Comparison of ENCODE assay signal across 1 cellular context in the genomic region with DNA sequence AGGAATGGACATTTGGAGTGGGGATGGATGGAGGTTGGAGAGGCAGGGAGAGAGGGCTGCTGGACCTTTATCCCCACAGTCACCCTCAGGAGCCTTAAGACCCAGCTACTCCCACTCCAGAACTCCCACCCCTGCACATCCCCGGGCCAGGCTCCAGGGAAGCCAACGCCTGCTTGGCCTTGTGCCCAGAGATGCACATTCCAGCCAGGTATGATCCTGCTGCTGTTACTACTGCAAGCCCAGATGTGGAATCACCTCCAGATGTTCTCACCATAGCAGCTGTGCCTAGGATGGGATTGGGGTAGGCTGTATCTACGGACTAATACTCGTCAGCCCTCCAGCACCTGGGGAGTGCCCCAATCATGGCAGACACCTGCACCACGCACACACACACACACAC.
A peak's percentile ranks its signal among the peaks of the same experiment; 100 is the strongest.
TF ChIP-seq lines count a peak whose summit lies in the region.

No MANE protein-coding gene starts in this region.

TF ChIP-seq in HEK293, 187 proteins besides CTCF, POLR2A, EP300 and RAD21 (continued from another document):
- TF ChIP-seq, protein P1, sequence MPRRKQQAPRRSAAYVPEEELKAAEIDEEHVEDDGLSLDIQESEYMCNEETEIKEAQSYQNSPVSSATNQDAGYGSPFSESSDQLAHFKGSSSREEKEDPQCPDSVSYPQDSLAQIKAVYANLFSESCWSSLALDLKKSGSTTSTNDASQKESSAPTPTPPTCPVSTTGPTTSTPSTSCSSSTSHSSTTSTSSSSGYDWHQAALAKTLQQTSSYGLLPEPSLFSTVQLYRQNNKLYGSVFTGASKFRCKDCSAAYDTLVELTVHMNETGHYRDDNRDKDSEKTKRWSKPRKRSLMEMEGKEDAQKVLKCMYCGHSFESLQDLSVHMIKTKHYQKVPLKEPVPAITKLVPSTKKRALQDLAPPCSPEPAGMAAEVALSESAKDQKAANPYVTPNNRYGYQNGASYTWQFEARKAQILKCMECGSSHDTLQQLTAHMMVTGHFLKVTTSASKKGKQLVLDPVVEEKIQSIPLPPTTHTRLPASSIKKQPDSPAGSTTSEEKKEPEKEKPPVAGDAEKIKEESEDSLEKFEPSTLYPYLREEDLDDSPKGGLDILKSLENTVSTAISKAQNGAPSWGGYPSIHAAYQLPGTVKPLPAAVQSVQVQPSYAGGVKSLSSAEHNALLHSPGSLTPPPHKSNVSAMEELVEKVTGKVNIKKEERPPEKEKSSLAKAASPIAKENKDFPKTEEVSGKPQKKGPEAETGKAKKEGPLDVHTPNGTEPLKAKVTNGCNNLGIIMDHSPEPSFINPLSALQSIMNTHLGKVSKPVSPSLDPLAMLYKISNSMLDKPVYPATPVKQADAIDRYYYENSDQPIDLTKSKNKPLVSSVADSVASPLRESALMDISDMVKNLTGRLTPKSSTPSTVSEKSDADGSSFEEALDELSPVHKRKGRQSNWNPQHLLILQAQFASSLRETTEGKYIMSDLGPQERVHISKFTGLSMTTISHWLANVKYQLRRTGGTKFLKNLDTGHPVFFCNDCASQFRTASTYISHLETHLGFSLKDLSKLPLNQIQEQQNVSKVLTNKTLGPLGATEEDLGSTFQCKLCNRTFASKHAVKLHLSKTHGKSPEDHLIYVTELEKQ (tag by site-specific recombination; IDR thresholded peaks at IDR 0.05; ENCODE audit: borderline replicate concordance), result no peak
- TF ChIP-seq, protein P2, sequence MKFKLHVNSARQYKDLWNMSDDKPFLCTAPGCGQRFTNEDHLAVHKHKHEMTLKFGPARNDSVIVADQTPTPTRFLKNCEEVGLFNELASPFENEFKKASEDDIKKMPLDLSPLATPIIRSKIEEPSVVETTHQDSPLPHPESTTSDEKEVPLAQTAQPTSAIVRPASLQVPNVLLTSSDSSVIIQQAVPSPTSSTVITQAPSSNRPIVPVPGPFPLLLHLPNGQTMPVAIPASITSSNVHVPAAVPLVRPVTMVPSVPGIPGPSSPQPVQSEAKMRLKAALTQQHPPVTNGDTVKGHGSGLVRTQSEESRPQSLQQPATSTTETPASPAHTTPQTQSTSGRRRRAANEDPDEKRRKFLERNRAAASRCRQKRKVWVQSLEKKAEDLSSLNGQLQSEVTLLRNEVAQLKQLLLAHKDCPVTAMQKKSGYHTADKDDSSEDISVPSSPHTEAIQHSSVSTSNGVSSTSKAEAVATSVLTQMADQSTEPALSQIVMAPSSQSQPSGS (tag by site-specific recombination; IDR thresholded peaks at IDR 0.05; ENCODE audit: low read depth), result no peak
- peak; percentile 28; the same call in 1 of the 2 replicates for TF ChIP-seq EGR2 (tag by site-specific recombination; IDR thresholded peaks at IDR 0.05; ENCODE audit: low read depth)
- TF ChIP-seq, protein P3, sequence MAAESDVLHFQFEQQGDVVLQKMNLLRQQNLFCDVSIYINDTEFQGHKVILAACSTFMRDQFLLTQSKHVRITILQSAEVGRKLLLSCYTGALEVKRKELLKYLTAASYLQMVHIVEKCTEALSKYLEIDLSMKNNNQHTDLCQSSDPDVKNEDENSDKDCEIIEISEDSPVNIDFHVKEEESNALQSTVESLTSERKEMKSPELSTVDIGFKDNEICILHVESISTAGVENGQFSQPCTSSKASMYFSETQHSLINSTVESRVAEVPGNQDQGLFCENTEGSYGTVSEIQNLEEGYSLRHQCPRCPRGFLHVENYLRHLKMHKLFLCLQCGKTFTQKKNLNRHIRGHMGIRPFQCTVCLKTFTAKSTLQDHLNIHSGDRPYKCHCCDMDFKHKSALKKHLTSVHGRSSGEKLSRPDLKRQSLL (tag by site-specific recombination; IDR thresholded peaks at IDR 0.05), result no peak
